19 cellular contexts compared by ENCODE assay signal in genomic region chr17:8084250-8084649, GRCh38. TPM values are rescaled to one million over a fixed set of nuclear protein-coding genes. Genes with fewer than 3 reads are reported as not detected.
DNase-seq lines count a peak whose midpoint lies in the region; ATAC-seq, FAIRE-seq and TF ChIP-seq lines count a peak whose summit lies in the region.
"Had no signal": no experiment of that assay in that cellular context is flagged by ENCODE, and none has a peak within 500 bp of the region (broad histone marks: within the 10 kb centered on the region; RNA-seq: fewer than 3 reads in every experiment).

No MANE protein-coding gene starts in this region.

- H3K27ac ChIP-seq in A549 (no peak overlapping the region), IMR-90 (ENCODE audit: insufficient read depth, low read length) (no peak overlapping the region), H1 (ENCODE audit: low read depth, low read length) (no peak overlapping the region), neuronal stem cell (replicated peaks; ENCODE audit: low read length) (no peak overlapping the region)
- H3K27ac ChIP-seq: C4-2B, HL-60 had no signal

- peaks cover 3% of the 10 kb centered on the region; the same call in 1 of the 2 replicates for H3K23me2 ChIP-seq in H1 (ENCODE audit: low read depth, low read length)

- H4K5ac ChIP-seq in IMR-90 (ENCODE audit: low read depth, low read length) (no peak overlapping the region), H1 (ENCODE audit: insufficient read length, low read depth, low read length) (no peak overlapping the region)

- H3K56ac ChIP-seq in IMR-90 (ENCODE audit: extremely low read depth, insufficient read depth, low read length), result no peak overlapping the region
- H3K56ac ChIP-seq in H1 (replicated peaks; ENCODE audit: insufficient read length, low read depth, low read length), result no peak overlapping the region

- no peak for ATAC-seq in A549
- ATAC-seq in IMR-90 (ENCODE audit: low read depth), result no peak
- no peak for ATAC-seq in HG02642 (IDR thresholded peaks at IDR 0.05; ENCODE audit: poor library complexity, unreplicated experiment)
- ATAC-seq in GM19463 (IDR thresholded peaks at IDR 0.05; ENCODE audit: unreplicated experiment), result no peak
- ATAC-seq: GM12878, GM23338 had no signal

- TF ChIP-seq CTCF in A549 (IDR thresholded peaks at IDR 0.05) (no peak), IMR-90 (conservative IDR thresholded peaks at IDR 0.05; ENCODE audit: low read depth, low read length) (no peak), H1 (IDR thresholded peaks at IDR 0.05; ENCODE audit: control extremely low read depth in 1 of 3, insufficient read depth in 1 of 3, low read depth in 1 of 3, low read length in 3 of 3) (no peak)

- H3K27me3 ChIP-seq in IMR-90 (ENCODE audit: control insufficient read depth, insufficient read depth, low read length), result peaks cover 63% of the 10 kb centered on the region
- H3K27me3 ChIP-seq in H1 (replicated peaks in 1 of 4; ENCODE audit: control insufficient read depth in 3 of 4, extremely low read depth in 1 of 4, insufficient read depth in 3 of 4, low read length in 3 of 4), result peaks cover 0 to 19% (median 15%) of the 10 kb centered on the region in 4 experiments; a peak in 6 of 7 replicates
- H3K27me3 ChIP-seq in neuronal stem cell (ENCODE audit: control insufficient read depth in 3 of 3, insufficient read depth in 3 of 3, low read depth in 1 of 3, low read length in 3 of 3), result peaks cover 4 to 75% (median 21%) of the 10 kb centered on the region in 3 experiments
- H3K27me3 ChIP-seq: BE2C had no signal

- H3K18ac ChIP-seq in IMR-90 (ENCODE audit: low read depth, low read length) (no peak overlapping the region), H1 (ENCODE audit: extremely low read depth, low read length) (no peak overlapping the region), neuronal stem cell (ENCODE audit: low read length) (no peak overlapping the region)

- H3K36me3 ChIP-seq in IMR-90 (ENCODE audit: control insufficient read depth, insufficient read depth, low read length) (no peaks in the 10 kb centered on the region), H1 (ENCODE audit: control insufficient read depth in 2 of 4, insufficient read depth in 4 of 4, low read length in 3 of 4) (no peaks in the 10 kb centered on the region), neuronal stem cell (replicated peaks in 1 of 2; ENCODE audit: control insufficient read depth in 2 of 2, insufficient read depth in 2 of 2, low read length in 2 of 2) (no peaks in the 10 kb centered on the region)
- H3K36me3 ChIP-seq: BE2C had no signal

- TF ChIP-seq EP300 in A549 (IDR thresholded peaks at IDR 0.05) (no peak), H1 (IDR thresholded peaks at IDR 0.05; ENCODE audit: borderline replicate concordance in 1 of 2, low read depth in 2 of 2, low read length in 2 of 2) (no peak)

- no peak for FAIRE-seq in A549 (lab: Jason Lieb, UNC)
- no peak for FAIRE-seq in H1 (lab: Jason Lieb, UNC)
- FAIRE-seq: A204.1, GM12878, GM18507 had no signal

- H3K9me3 ChIP-seq in A549 (no peaks in the 10 kb centered on the region), IMR-90 (ENCODE audit: control insufficient read depth, insufficient read depth, low read length) (no peaks in the 10 kb centered on the region), H1 (ENCODE audit: insufficient read depth in 2 of 2, low read depth in 1 of 2, low read length in 1 of 2) (no peaks in the 10 kb centered on the region), neuronal stem cell (replicated peaks in 1 of 2; ENCODE audit: control insufficient read depth in 2 of 2, insufficient read depth in 1 of 2, low read depth in 1 of 2, low read length in 2 of 2) (no peaks in the 10 kb centered on the region)
- H3K9me3 ChIP-seq: BE2C had no signal

- intact Hi-C loops in IMR-90 (cut with micrococcal nuclease), result loop anchor here (5.0 kb wide), 1 partner anchor 73 kb away; no protein-coding TSS in a partner anchor

- H3K9me1 ChIP-seq in IMR-90 (ENCODE audit: insufficient read depth, low read length), result no peaks in the 10 kb centered on the region

- H3K79me2 ChIP-seq in H1 (ENCODE audit: control insufficient read depth in 1 of 2, insufficient read depth in 2 of 2, low read length in 2 of 2), result no peaks in the 10 kb centered on the region

- H2AFZ ChIP-seq in IMR-90 (replicated peaks; ENCODE audit: low read length, poor library complexity) (peak overlapping the region; percentile 21), H1 (ENCODE audit: low read length) (no peak overlapping the region), neuronal stem cell (ENCODE audit: low read length) (no peak overlapping the region)
- H2AFZ ChIP-seq: GM23338 had no signal

- H3K9ac ChIP-seq in IMR-90 (ENCODE audit: low read depth, low read length) (no peak overlapping the region), H1 (replicated peaks in 1 of 4; ENCODE audit: extremely low read depth in 1 of 4, low read depth in 3 of 4, low read length in 3 of 4) (no peak overlapping the region), neuronal stem cell (ENCODE audit: low read depth, low read length, poor library complexity) (no peak overlapping the region)

- CTCF ChIA-PET in A549 (lab: Yijun Ruan, JAX) (interaction anchor here (0.7 to 27.4 kb wide), 7 partner anchors 4 to 212 kb away, joined by 3 to 1490 read pairs (median 444); partner anchors contain the start of genes ALOX12B and ALOXE3), IMR-90 (lab: Yijun Ruan, JAX) (interaction anchor here (0.9 to 1.2 kb wide), 2 partner anchors 9 to 11 kb away, joined by 4 read pairs; no protein-coding TSS in a partner anchor), H1 (lab: Charles Lee; ENCODE audit: partially characterized antibody) (interaction anchor here (0.7 to 17.3 kb wide), 4 partner anchors 5 to 75 kb away, joined by 3 to 501 read pairs (median 315); partner anchors contain the start of genes ALOX12B and ALOXE3)

- H3K4me2 ChIP-seq in A549 (no peak overlapping the region), IMR-90 (ENCODE audit: low read depth, low read length) (no peak overlapping the region), H1 (ENCODE audit: insufficient read depth in 1 of 2, low read depth in 2 of 2, low read length in 2 of 2) (no peak overlapping the region), neuronal stem cell (ENCODE audit: insufficient read depth, low read length, poor library complexity, severe bottlenecking) (no peak overlapping the region)
- H3K4me2 ChIP-seq: GM23338 had no signal

- DNase-seq in A549 (ENCODE audit: low read depth in 1 of 2, low spot score in 1 of 2) (no peak), IMR-90 (no peak), H1 (ENCODE audit: low read depth in 1 of 2, low spot score in 2 of 2) (no peak), neuronal stem cell (ENCODE audit: low spot score) (no peak), NCI-H345 treated with DMSO at 0.1 percent for 48 hours (lab: John Stamatoyannopoulos, UW; ENCODE audit: unreplicated experiment) (no peak)
- DNase-seq: BE2C; CD4-positive, alpha-beta memory T cell; DMS79; H9 had no signal

- H3K23ac ChIP-seq in IMR-90 (ENCODE audit: low read depth, low read length), result no peak overlapping the region
- no peak overlapping the region for H3K23ac ChIP-seq in H1 (ENCODE audit: insufficient read length)
- no peak overlapping the region for H3K23ac ChIP-seq in neuronal stem cell (ENCODE audit: low read depth, low read length, poor library complexity)

- in situ Hi-C loops in IMR-90 (cut with MboI; ENCODE audit: low sequenced_read_pairs), result loop anchor here (25.0 kb wide), 2 partner anchors 228 to 678 kb away; partner anchors contain the start of genes ARHGEF15 and SPDYE4

- H3K4me3 ChIP-seq in A549 (no peak overlapping the region), IMR-90 (ENCODE audit: insufficient read depth, low read depth, low read length) (no peak overlapping the region), H1 (ENCODE audit: extremely low read depth in 1 of 4, insufficient read depth in 2 of 4, low read depth in 3 of 4, low read length in 4 of 4) (no peak overlapping the region), neuronal stem cell (ENCODE audit: low read length in 2 of 2) (no peak overlapping the region)
- H3K4me3 ChIP-seq: GM12878, GM23338 had no signal

- H2BK120ac ChIP-seq in IMR-90 (ENCODE audit: low read depth, low read length), result no peak overlapping the region
- H2BK120ac ChIP-seq in H1 (replicated peaks; ENCODE audit: low read depth, low read length), result no peak overlapping the region
- H2BK120ac ChIP-seq in neuronal stem cell (ENCODE audit: low read depth, low read length), result no peak overlapping the region

- TF ChIP-seq POLR2A in A549 (IDR thresholded peaks at IDR 0.05; ENCODE audit: low read length), result peak; percentile 1; the same call in 1 of the 2 replicates
- no peak for TF ChIP-seq POLR2A in IMR-90 (IDR thresholded peaks at IDR 0.05; ENCODE audit: low read depth, low read length)
- no peak for TF ChIP-seq POLR2A in H1 (IDR thresholded peaks at IDR 0.05; ENCODE audit: control extremely low read depth in 1 of 2, low read depth in 2 of 2, low read length in 2 of 2)

- H2AK5ac ChIP-seq in IMR-90 (ENCODE audit: low read depth, low read length) (no peak overlapping the region), H1 (ENCODE audit: low read depth, low read length) (no peak overlapping the region), neuronal stem cell (ENCODE audit: low read depth, low read length) (no peak overlapping the region)

- BruUV-seq in IMR-90 (replicated peaks; lab: Mats Ljungman, UMichigan), result no TSS peak

- H4K91ac ChIP-seq in IMR-90 (ENCODE audit: insufficient read depth, low read depth, low read length), result no peak overlapping the region
- no peak overlapping the region for H4K91ac ChIP-seq in H1 (replicated peaks; ENCODE audit: insufficient read length, low read length)
- no peak overlapping the region for H4K91ac ChIP-seq in neuronal stem cell (ENCODE audit: low read depth, low read length, poor library complexity)

- H2BK5ac ChIP-seq in IMR-90 (ENCODE audit: low read depth, low read length, poor library complexity, severe bottlenecking) (no peak overlapping the region), H1 (ENCODE audit: low read depth, low read length) (no peak overlapping the region), neuronal stem cell (ENCODE audit: low read length) (no peak overlapping the region)

- TF ChIP-seq RAD21 in A549 (conservative IDR thresholded peaks at IDR 0.05 in 1 of 2, IDR thresholded peaks at IDR 0.05 in 1 of 2) (no peak), IMR-90 (IDR thresholded peaks at IDR 0.05; ENCODE audit: low read length) (no peak), H1 (IDR thresholded peaks at IDR 0.05 in 1 of 2, conservative IDR thresholded peaks at IDR 0.05 in 1 of 2; ENCODE audit: low read depth in 2 of 2, low read length in 2 of 2) (no peak)

- H3K4me1 ChIP-seq in A549, result peaks cover 10% of the 10 kb centered on the region
- H3K4me1 ChIP-seq in IMR-90 (ENCODE audit: control insufficient read depth, insufficient read depth, low read length), result 0 out of 2 replicates have a peak, but pooled peaks cover 1% of the 10 kb centered on the region
- H3K4me1 ChIP-seq in H1 (replicated peaks in 1 of 4; ENCODE audit: control insufficient read depth in 3 of 4, insufficient read depth in 4 of 4, low read length in 3 of 4), result peaks cover 0 to 5% (median 3%) of the 10 kb centered on the region in 4 experiments; a peak in 3 of 7 replicates
- no peaks in the 10 kb centered on the region for H3K4me1 ChIP-seq in neuronal stem cell (ENCODE audit: control insufficient read depth in 2 of 2, insufficient read depth in 1 of 2, low read depth in 1 of 2, low read length in 2 of 2)
- H3K4me1 ChIP-seq: BE2C had no signal

- no peak overlapping the region for H2BK20ac ChIP-seq in IMR-90 (ENCODE audit: low read depth, low read length)
- H2BK20ac ChIP-seq in H1 (ENCODE audit: low read length), result no peak overlapping the region

- H4K20me1 ChIP-seq in IMR-90 (ENCODE audit: insufficient read depth, low read length) (no peaks in the 10 kb centered on the region), H1 (replicated peaks in 1 of 2; ENCODE audit: control insufficient read depth in 1 of 2, insufficient read depth in 2 of 2, low read length in 2 of 2) (no peaks in the 10 kb centered on the region)

- 0 out of 2 replicates have a peak overlapping the region, but pooled peaks have one; percentile 9 for H2BK12ac ChIP-seq in H1 (ENCODE audit: low read depth, low read length)
- no peak overlapping the region for H2BK12ac ChIP-seq in neuronal stem cell (ENCODE audit: low read length)

- POLR2A ChIA-PET in A549 (lab: Yijun Ruan, JAX), result no interaction called here
- POLR2A ChIA-PET in IMR-90 (lab: Charles Lee; ENCODE audit: unreplicated experiment), result no interaction called here
- POLR2A ChIA-PET in H1 (lab: Charles Lee; ENCODE audit: partially characterized antibody), result interaction anchor here (0.7 kb wide), 1 partner anchor 293 kb away, joined by 3 read pairs; no protein-coding TSS in a partner anchor

- H4K8ac ChIP-seq in IMR-90 (ENCODE audit: low read depth in 2 of 2, low read length in 2 of 2) (no peak overlapping the region), H1 (ENCODE audit: extremely low read depth, insufficient read depth, low read length) (no peak overlapping the region), neuronal stem cell (ENCODE audit: low read depth, low read length) (no peak overlapping the region)

- no peak overlapping the region for H3K14ac ChIP-seq in IMR-90 (replicated peaks; ENCODE audit: low read depth, low read length)
- no peak overlapping the region for H3K14ac ChIP-seq in H1 (ENCODE audit: insufficient read length)
- H3K14ac ChIP-seq in neuronal stem cell (ENCODE audit: low read length), result no peak overlapping the region

- 73% methylated on average over 6 of the region's 6 CpGs for WGBS in A549 (ENCODE audit: missing lambda C conversion rate)
- no CpG with 5 or more reads among the region's 6 CpGs for WGBS in IMR-90 (ENCODE audit: extremely low coverage in 2 of 2, insufficient read length in 1 of 2), 2 experiments
- WGBS in H1 (ENCODE audit: extremely low coverage in 1 of 2, insufficient coverage in 1 of 2, insufficient read length in 1 of 2, insufficient replicate concordance in 2 of 2, low coverage in 1 of 2, low lambda C conversion rate in 2 of 2, missing lambda C conversion rate in 1 of 2), 2 experiments, result 87% methylated on average over 6 of the region's 6 CpGs; no CpG with 5 or more reads in 1 of the 2 experiments
- WGBS in neuronal stem cell (ENCODE audit: extremely low coverage in 2 of 2, insufficient read length in 2 of 2, insufficient replicate concordance in 1 of 2), 2 donors, result no CpG with 5 or more reads among the region's 6 CpGs

- H2BK15ac ChIP-seq in IMR-90 (ENCODE audit: low read depth, low read length) (no peak overlapping the region), H1 (ENCODE audit: low read length) (peak overlapping the region; percentile 10; the same call in 1 of the 2 replicates), neuronal stem cell (ENCODE audit: low read length) (no peak overlapping the region)

- H3K79me1 ChIP-seq in IMR-90 (ENCODE audit: low read depth in 1 of 2, low read length in 2 of 2), result no peaks in the 10 kb centered on the region
- H3K79me1 ChIP-seq in H1 (ENCODE audit: low read depth, low read length), result no peaks in the 10 kb centered on the region
- peaks cover 3% of the 10 kb centered on the region for H3K79me1 ChIP-seq in neuronal stem cell (ENCODE audit: low read depth, low read length)

- H3K4ac ChIP-seq in IMR-90 (ENCODE audit: low read depth, low read length), result no peak overlapping the region
- no peak overlapping the region for H3K4ac ChIP-seq in H1 (replicated peaks; ENCODE audit: insufficient read length, low read depth, low read length)
- H3K4ac ChIP-seq in neuronal stem cell (ENCODE audit: low read length), result peak overlapping the region; percentile 15

- H2AK9ac ChIP-seq in IMR-90 (replicated peaks; ENCODE audit: low read depth, low read length, poor library complexity), result no peak overlapping the region

- dilution Hi-C loops in IMR-90 (cut with HindIII; ENCODE audit: low sequenced_read_pairs, unreplicated experiment), result no loop called here

RNA-seq across cellular contexts. Expression of gene ALOX12B, which starts 3.3 kb away (rescaled TPM):
- polyA plus RNA-seq in A549 (2011; rRNA removed), result 0.63 and 1.0 TPM in 2 replicates
- 0.59 and 0.84 TPM in 2 replicates for polyA plus RNA-seq in A549 (2012; cell fraction: cytosol; rRNA removed)
- polyA plus RNA-seq in A549 (2012; cell fraction: nucleus; rRNA removed), result 0.73 and 1.0 TPM in 2 replicates
- 1.0 to 1.5 TPM (median 1.3 TPM) in 3 replicates for polyA plus RNA-seq in A549 (2017; fragmentation: RNase III; extraction: RNeasy Plus Mini Kit Qiagen cat#74134 plus additional on column Dnase treatment)
- 0.87 and 3.0 TPM in 2 replicates for polyA minus RNA-seq in A549 (2011; rRNA and poly(A)+ RNA removed)
- total RNA-seq in IMR-90 (2012; rRNA removed), result not detected in 2 replicates
- not detected in 2 replicates for polyA plus RNA-seq in IMR-90 (2012; rRNA removed)
- not detected in 2 replicates for polyA plus RNA-seq in IMR-90 (2012; cell fraction: cytosol; rRNA removed)
- polyA plus RNA-seq in IMR-90 (2012; cell fraction: nucleus; rRNA removed; ENCODE audit: low replicate concordance), result not detected in 2 replicates
- not detected in 2 replicates for total RNA-seq in H1 (2021; fragmentation: NEBNext Ultra II Directional; extraction: Animal tissue kit (Norgen Biotek cat#: 25700))
- polyA plus RNA-seq in H1 (2011; rRNA removed), result 0.82 and 0.86 TPM in 2 replicates
- 0.45 TPM for polyA plus RNA-seq in H1 (2011; cell fraction: cytosol; rRNA removed)
- polyA plus RNA-seq in H1 (2011; cell fraction: nucleus; rRNA removed), result 0.88 TPM
- polyA plus RNA-seq in H1 (2012, experiment 1 of 2), result 0.48 to 1.3 TPM (median 0.92 TPM) in 4 replicates
- 0.96 TPM for polyA plus RNA-seq in H1 (2012, experiment 2 of 2)
- polyA plus RNA-seq in H1 (2013, experiment 1 of 2), result 0.12 TPM
- polyA plus RNA-seq in H1 (2013, experiment 2 of 2), result 0.26 TPM
- 0.41 and 0.82 TPM in 2 replicates for polyA minus RNA-seq in H1 (2011; rRNA and poly(A)+ RNA removed)
- polyA minus RNA-seq in H1 (2011; cell fraction: cytosol; rRNA and poly(A)+ RNA removed), result not detected
- not detected for polyA minus RNA-seq in H1 (2011; cell fraction: nucleus; rRNA and poly(A)+ RNA removed)
- 0.33 TPM for polyA plus RNA-seq in neuronal stem cell (2013, experiment 1 of 2)
- 0.29 TPM for polyA plus RNA-seq in neuronal stem cell (2013, experiment 2 of 2)
- total RNA-seq: G401 had no signal
- polyA plus RNA-seq: AG04450 had no signal

RNA-seq across cellular contexts. Expression of gene ALOXE3, which starts 34.1 kb away (rescaled TPM):
- polyA plus RNA-seq in A549 (2011; rRNA removed), result 0.35 and 0.58 TPM in 2 replicates
- polyA plus RNA-seq in A549 (2012; cell fraction: cytosol; rRNA removed), result 0.50 and 0.57 TPM in 2 replicates
- polyA plus RNA-seq in A549 (2012; cell fraction: nucleus; rRNA removed), result 1.5 TPM in 2 replicates
- 0.40 to 0.51 TPM (median 0.46 TPM) in 3 replicates for polyA plus RNA-seq in A549 (2017; fragmentation: RNase III; extraction: RNeasy Plus Mini Kit Qiagen cat#74134 plus additional on column Dnase treatment)
- polyA minus RNA-seq in A549 (2011; rRNA and poly(A)+ RNA removed), result 0.63 and 0.74 TPM in 2 replicates
- total RNA-seq in IMR-90 (2012; rRNA removed), result under 0.01 TPM in 2 replicates
- 0.19 and 0.26 TPM in 2 replicates for polyA plus RNA-seq in IMR-90 (2012; rRNA removed)
- 0.06 and 0.19 TPM in 2 replicates for polyA plus RNA-seq in IMR-90 (2012; cell fraction: cytosol; rRNA removed)
- polyA plus RNA-seq in IMR-90 (2012; cell fraction: nucleus; rRNA removed; ENCODE audit: low replicate concordance), result 0.52 and 0.83 TPM in 2 replicates
- not detected in 2 replicates for total RNA-seq in H1 (2021; fragmentation: NEBNext Ultra II Directional; extraction: Animal tissue kit (Norgen Biotek cat#: 25700))
- 0.26 and 0.55 TPM in 2 replicates for polyA plus RNA-seq in H1 (2011; rRNA removed)
- polyA plus RNA-seq in H1 (2011; cell fraction: cytosol; rRNA removed), result 0.17 TPM
- polyA plus RNA-seq in H1 (2011; cell fraction: nucleus; rRNA removed), result 0.40 TPM
- 0.17 to 0.50 TPM (median 0.31 TPM) in 4 replicates for polyA plus RNA-seq in H1 (2012, experiment 1 of 2)
- polyA plus RNA-seq in H1 (2012, experiment 2 of 2), result 0.16 TPM
- 0.34 TPM for polyA plus RNA-seq in H1 (2013, experiment 1 of 2)
- polyA plus RNA-seq in H1 (2013, experiment 2 of 2), result 0.07 TPM
- 0.09 and 0.27 TPM in 2 replicates for polyA minus RNA-seq in H1 (2011; rRNA and poly(A)+ RNA removed)
- polyA minus RNA-seq in H1 (2011; cell fraction: cytosol; rRNA and poly(A)+ RNA removed), result not detected
- polyA minus RNA-seq in H1 (2011; cell fraction: nucleus; rRNA and poly(A)+ RNA removed), result not detected
- 0.07 TPM for polyA plus RNA-seq in neuronal stem cell (2013, experiment 1 of 2)
- 0.11 TPM for polyA plus RNA-seq in neuronal stem cell (2013, experiment 2 of 2)
- total RNA-seq: GM12878 had no signal

RNA-seq across cellular contexts. Expression of gene HES7, which starts 39.7 kb away (rescaled TPM):
- polyA plus RNA-seq in A549 (2011; rRNA removed) (0.56 and 0.58 TPM in 2 replicates), A549 (2017; fragmentation: RNase III; extraction: RNeasy Plus Mini Kit Qiagen cat#74134 plus additional on column Dnase treatment) (0.67 to 1.4 TPM (median 0.72 TPM) in 3 replicates), IMR-90 (2012; rRNA removed) (0.43 and 0.56 TPM in 2 replicates), H1 (2011; rRNA removed) (0.20 and 0.55 TPM in 2 replicates)
- 1.9 and 2.5 TPM in 2 replicates for polyA plus RNA-seq in A549 (2012; cell fraction: cytosol; rRNA removed)
- polyA plus RNA-seq in A549 (2012; cell fraction: nucleus; rRNA removed), result 5.0 and 10.2 TPM in 2 replicates
- 0.24 and 0.50 TPM in 2 replicates for polyA minus RNA-seq in A549 (2011; rRNA and poly(A)+ RNA removed)
- not detected in 2 replicates for total RNA-seq in IMR-90 (2012; rRNA removed)
- polyA plus RNA-seq in IMR-90 (2012; cell fraction: cytosol; rRNA removed), result 0.66 and 1.9 TPM in 2 replicates
- polyA plus RNA-seq in IMR-90 (2012; cell fraction: nucleus; rRNA removed; ENCODE audit: low replicate concordance), result 1.8 and 4.2 TPM in 2 replicates
- total RNA-seq in H1 (2021; fragmentation: NEBNext Ultra II Directional; extraction: Animal tissue kit (Norgen Biotek cat#: 25700)), result 0.32 and 0.69 TPM in 2 replicates
- 0.30 TPM for polyA plus RNA-seq in H1 (2011; cell fraction: cytosol; rRNA removed)
- polyA plus RNA-seq in H1 (2011; cell fraction: nucleus; rRNA removed), result 1.2 TPM
- polyA plus RNA-seq in H1 (2012, experiment 1 of 2), result 0.23 to 0.66 TPM (median 0.48 TPM) in 4 replicates
- 0.22 TPM for polyA plus RNA-seq in H1 (2012, experiment 2 of 2)
- polyA plus RNA-seq in H1 (2013, experiment 1 of 2), result 0.41 TPM
- 0.15 TPM for polyA plus RNA-seq in H1 (2013, experiment 2 of 2)
- 0.09 TPM in 1 of 2 replicates, not detected in the other for polyA minus RNA-seq in H1 (2011; rRNA and poly(A)+ RNA removed)
- polyA minus RNA-seq in H1 (2011; cell fraction: cytosol; rRNA and poly(A)+ RNA removed), result not detected
- not detected for polyA minus RNA-seq in H1 (2011; cell fraction: nucleus; rRNA and poly(A)+ RNA removed)
- polyA plus RNA-seq in neuronal stem cell (2013, experiment 1 of 2), result 5.8 TPM
- polyA plus RNA-seq in neuronal stem cell (2013, experiment 2 of 2), result 4.2 TPM
- total RNA-seq: CD4-positive, alpha-beta memory T cell had no signal
- polyA plus RNA-seq: AG04450; CD4-positive, alpha-beta memory T cell; GM23338 had no signal

RNA-seq across cellular contexts. Expression of gene ALOX15B, which starts 45.4 kb away (rescaled TPM):
- polyA plus RNA-seq in A549 (2011; rRNA removed) (not detected in 2 replicates), A549 (2017; fragmentation: RNase III; extraction: RNeasy Plus Mini Kit Qiagen cat#74134 plus additional on column Dnase treatment) (not detected in 3 replicates), IMR-90 (2012; rRNA removed) (not detected in 2 replicates), H1 (2011; rRNA removed) (0.91 and 1.4 TPM in 2 replicates)
- polyA plus RNA-seq in A549 (2012; cell fraction: cytosol; rRNA removed), result 0.03 TPM in 1 of 2 replicates, not detected in the other
- 0.02 and 0.05 TPM in 2 replicates for polyA plus RNA-seq in A549 (2012; cell fraction: nucleus; rRNA removed)
- not detected in 2 replicates for polyA minus RNA-seq in A549 (2011; rRNA and poly(A)+ RNA removed)
- not detected in 2 replicates for total RNA-seq in IMR-90 (2012; rRNA removed)
- polyA plus RNA-seq in IMR-90 (2012; cell fraction: cytosol; rRNA removed), result 0.03 TPM in 1 of 2 replicates, not detected in the other
- not detected in 2 replicates for polyA plus RNA-seq in IMR-90 (2012; cell fraction: nucleus; rRNA removed; ENCODE audit: low replicate concordance)
- 0.46 and 0.63 TPM in 2 replicates for total RNA-seq in H1 (2021; fragmentation: NEBNext Ultra II Directional; extraction: Animal tissue kit (Norgen Biotek cat#: 25700))
- 0.76 TPM for polyA plus RNA-seq in H1 (2011; cell fraction: cytosol; rRNA removed)
- 1.3 TPM for polyA plus RNA-seq in H1 (2011; cell fraction: nucleus; rRNA removed)
- 0.42 to 0.79 TPM (median 0.60 TPM) in 4 replicates for polyA plus RNA-seq in H1 (2012, experiment 1 of 2)
- polyA plus RNA-seq in H1 (2012, experiment 2 of 2), result 0.26 TPM
- 0.73 TPM for polyA plus RNA-seq in H1 (2013, experiment 1 of 2)
- 0.70 TPM for polyA plus RNA-seq in H1 (2013, experiment 2 of 2)
- polyA minus RNA-seq in H1 (2011; rRNA and poly(A)+ RNA removed), result 0.51 and 0.63 TPM in 2 replicates
- not detected for polyA minus RNA-seq in H1 (2011; cell fraction: cytosol; rRNA and poly(A)+ RNA removed)
- 0.70 TPM for polyA minus RNA-seq in H1 (2011; cell fraction: nucleus; rRNA and poly(A)+ RNA removed)
- not detected for polyA plus RNA-seq in neuronal stem cell (2013, experiment 1 of 2)
- polyA plus RNA-seq in neuronal stem cell (2013, experiment 2 of 2), result not detected
- total RNA-seq: G401, GM12878, H9 had no signal
- polyA plus RNA-seq: AG04450; CD4-positive, alpha-beta memory T cell had no signal

Comparison
In these comparisons a context has a peak if more than half of its experiments do, and no peak if none do; other contexts are left out.
1. Of the 18 proteins assayed by ChIP-seq in both H1 and A549: peak only in H1: none; only in A549: POLR2A; in both: none; in neither: 17.